In the genomic region with DNA sequence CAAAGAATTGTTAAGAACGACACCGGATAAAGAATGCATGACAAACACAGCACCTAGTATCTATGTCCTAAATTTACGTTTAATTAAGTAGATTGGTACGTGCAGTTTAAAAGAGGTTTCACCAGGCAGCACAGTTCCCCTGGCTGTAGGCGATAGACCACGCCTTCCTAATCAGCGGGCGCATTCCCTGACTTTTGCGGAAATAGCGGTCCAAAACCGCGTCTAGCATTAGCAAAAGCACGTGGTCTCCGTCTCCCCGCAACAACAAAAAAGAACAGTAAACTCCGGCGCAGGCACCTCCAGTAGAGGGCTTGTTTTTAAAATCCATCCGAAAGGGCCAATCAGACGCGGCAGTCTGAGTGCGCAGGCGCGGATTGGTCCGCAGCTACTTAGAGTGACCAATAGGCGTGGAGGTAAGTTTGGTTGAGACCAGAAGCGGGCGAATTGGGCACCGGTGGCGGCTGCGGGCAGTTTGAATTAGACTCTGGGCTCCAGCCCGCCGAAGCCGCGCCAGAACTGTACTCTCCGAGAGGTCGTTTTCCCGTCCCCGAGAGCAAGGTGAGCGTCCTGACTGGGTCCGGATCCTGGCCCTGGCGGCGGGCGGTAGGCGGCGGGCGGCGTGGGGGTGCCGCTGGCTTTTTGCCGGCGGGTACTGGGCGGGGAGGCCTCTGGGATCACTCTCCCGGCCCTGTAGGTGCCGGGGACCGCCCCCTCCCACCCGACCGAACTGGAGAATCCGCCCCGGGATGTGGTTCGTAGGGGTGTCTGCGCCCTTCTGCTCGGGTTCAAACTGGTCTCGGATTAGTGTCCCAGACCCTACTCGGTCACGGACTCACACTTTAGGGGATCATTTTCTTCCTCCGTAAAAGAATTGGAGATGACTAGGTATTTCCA, we compare ENCODE assay signal across 1 cellular context.
A peak's percentile ranks its signal among the peaks of the same experiment; 100 is the strongest.
TF ChIP-seq lines count a peak whose summit lies in the region.

CENPF (plus strand) TSS at position 432 of the 894 bp plus-strand sequence. CDS start 10,560 bp downstream, outside the sequence.

TF ChIP-seq in HepG2, 621 proteins besides CTCF, POLR2A, EP300 and RAD21 (continued from another document and continues in another):
- TF ChIP-seq ZBTB37 (CRISPR knock-in tag; IDR thresholded peaks at IDR 0.05) (no peak), ZNF577 (CRISPR knock-in tag; IDR thresholded peaks at IDR 0.05; ENCODE audit: borderline replicate concordance, low read depth) (no peak), CHCHD3 (CRISPR knock-in tag; IDR thresholded peaks at IDR 0.05) (peak; percentile 82; the same call in 1 of the 2 replicates), TBX2 (CRISPR knock-in tag; IDR thresholded peaks at IDR 0.05; ENCODE audit: borderline replicate concordance) (peak; percentile 81), ZNF660 (CRISPR knock-in tag; IDR thresholded peaks at IDR 0.05; ENCODE audit: borderline replicate concordance, low read depth) (no peak), MAZ (IDR thresholded peaks at IDR 0.05; ENCODE audit: borderline replicate concordance, low read depth, low read length) (no peak), MAZ (CRISPR knock-in tag; IDR thresholded peaks at IDR 0.05; ENCODE audit: low read depth) (peak; percentile 74; the same call in 1 of the 2 replicates), NFKBIZ (CRISPR knock-in tag; IDR thresholded peaks at IDR 0.05) (no peak), ZNF749 (CRISPR knock-in tag; IDR thresholded peaks at IDR 0.05; ENCODE audit: borderline replicate concordance) (peak; percentile 97), CBX1 (IDR thresholded peaks at IDR 0.05; ENCODE audit: low read depth) (no peak), ZNF543 (CRISPR knock-in tag; IDR thresholded peaks at IDR 0.05) (no peak), IRF2 (CRISPR knock-in tag; IDR thresholded peaks at IDR 0.05) (peak; percentile 26; the same call in 1 of the 2 replicates), MTA1 (CRISPR knock-in tag; IDR thresholded peaks at IDR 0.05; ENCODE audit: borderline replicate concordance) (no peak), SNAI1 (CRISPR knock-in tag; IDR thresholded peaks at IDR 0.05; ENCODE audit: borderline replicate concordance) (no peak), ZFP36L2 (CRISPR knock-in tag; IDR thresholded peaks at IDR 0.05) (no peak), EEA1 (CRISPR knock-in tag; IDR thresholded peaks at IDR 0.05; ENCODE audit: borderline replicate concordance) (no peak), ZNF354B (CRISPR knock-in tag; IDR thresholded peaks at IDR 0.05) (peak; percentile 99), HNF4G (IDR thresholded peaks at IDR 0.05; ENCODE audit: borderline replicate concordance, low read depth, low read length) (no peak; the same call in 1 of the 2 replicates), HNF4G (CRISPR knock-in tag; IDR thresholded peaks at IDR 0.05; ENCODE audit: borderline replicate concordance, low read depth) (no peak), ZNF768 (CRISPR knock-in tag; IDR thresholded peaks at IDR 0.05) (peak; percentile 41; the same call in 1 of the 2 replicates), SNAPC5 (CRISPR knock-in tag; IDR thresholded peaks at IDR 0.05; ENCODE audit: borderline replicate concordance) (peak; percentile 91), NFYB (CRISPR knock-in tag; IDR thresholded peaks at IDR 0.05) (peak; percentile 99), ZNF432 (CRISPR knock-in tag; IDR thresholded peaks at IDR 0.05; ENCODE audit: borderline replicate concordance) (no peak), ZNF260 (CRISPR knock-in tag; IDR thresholded peaks at IDR 0.05; ENCODE audit: borderline replicate concordance, low read depth) (no peak), NR2C2 (CRISPR knock-in tag; IDR thresholded peaks at IDR 0.05; ENCODE audit: borderline replicate concordance) (0 out of 2 replicates have a peak, but pooled peaks have one; percentile 16), HOXA3 (CRISPR knock-in tag; IDR thresholded peaks at IDR 0.05) (peak; percentile 67; the same call in 1 of the 2 replicates), FOSL1 (CRISPR knock-in tag; IDR thresholded peaks at IDR 0.05; ENCODE audit: borderline replicate concordance) (no peak), ZBTB8A (CRISPR knock-in tag; IDR thresholded peaks at IDR 0.05; ENCODE audit: borderline replicate concordance, low read depth) (no peak; the same call in 1 of the 2 replicates), FOXK2 (IDR thresholded peaks at IDR 0.05) (peak; percentile 94), TGIF2 (CRISPR knock-in tag; IDR thresholded peaks at IDR 0.05) (no peak), ZNF766 (CRISPR knock-in tag; IDR thresholded peaks at IDR 0.05; ENCODE audit: borderline replicate concordance) (no peak), KLF13 (CRISPR knock-in tag; IDR thresholded peaks at IDR 0.05) (0 out of 2 replicates have a peak, but pooled peaks have one; percentile 33), ZNF468 (CRISPR knock-in tag; IDR thresholded peaks at IDR 0.05) (peak; percentile 89), ZNF350 (CRISPR knock-in tag; IDR thresholded peaks at IDR 0.05; ENCODE audit: borderline replicate concordance, low read depth) (peak; percentile 33; the same call in 1 of the 2 replicates), ZNF644 (CRISPR knock-in tag; IDR thresholded peaks at IDR 0.05; ENCODE audit: low read depth) (no peak), ZNF24 (IDR thresholded peaks at IDR 0.05) (no peak), ZNF629 (CRISPR knock-in tag; conservative IDR thresholded peaks at IDR 0.05) (no peak)
- TF ChIP-seq, protein P1, sequence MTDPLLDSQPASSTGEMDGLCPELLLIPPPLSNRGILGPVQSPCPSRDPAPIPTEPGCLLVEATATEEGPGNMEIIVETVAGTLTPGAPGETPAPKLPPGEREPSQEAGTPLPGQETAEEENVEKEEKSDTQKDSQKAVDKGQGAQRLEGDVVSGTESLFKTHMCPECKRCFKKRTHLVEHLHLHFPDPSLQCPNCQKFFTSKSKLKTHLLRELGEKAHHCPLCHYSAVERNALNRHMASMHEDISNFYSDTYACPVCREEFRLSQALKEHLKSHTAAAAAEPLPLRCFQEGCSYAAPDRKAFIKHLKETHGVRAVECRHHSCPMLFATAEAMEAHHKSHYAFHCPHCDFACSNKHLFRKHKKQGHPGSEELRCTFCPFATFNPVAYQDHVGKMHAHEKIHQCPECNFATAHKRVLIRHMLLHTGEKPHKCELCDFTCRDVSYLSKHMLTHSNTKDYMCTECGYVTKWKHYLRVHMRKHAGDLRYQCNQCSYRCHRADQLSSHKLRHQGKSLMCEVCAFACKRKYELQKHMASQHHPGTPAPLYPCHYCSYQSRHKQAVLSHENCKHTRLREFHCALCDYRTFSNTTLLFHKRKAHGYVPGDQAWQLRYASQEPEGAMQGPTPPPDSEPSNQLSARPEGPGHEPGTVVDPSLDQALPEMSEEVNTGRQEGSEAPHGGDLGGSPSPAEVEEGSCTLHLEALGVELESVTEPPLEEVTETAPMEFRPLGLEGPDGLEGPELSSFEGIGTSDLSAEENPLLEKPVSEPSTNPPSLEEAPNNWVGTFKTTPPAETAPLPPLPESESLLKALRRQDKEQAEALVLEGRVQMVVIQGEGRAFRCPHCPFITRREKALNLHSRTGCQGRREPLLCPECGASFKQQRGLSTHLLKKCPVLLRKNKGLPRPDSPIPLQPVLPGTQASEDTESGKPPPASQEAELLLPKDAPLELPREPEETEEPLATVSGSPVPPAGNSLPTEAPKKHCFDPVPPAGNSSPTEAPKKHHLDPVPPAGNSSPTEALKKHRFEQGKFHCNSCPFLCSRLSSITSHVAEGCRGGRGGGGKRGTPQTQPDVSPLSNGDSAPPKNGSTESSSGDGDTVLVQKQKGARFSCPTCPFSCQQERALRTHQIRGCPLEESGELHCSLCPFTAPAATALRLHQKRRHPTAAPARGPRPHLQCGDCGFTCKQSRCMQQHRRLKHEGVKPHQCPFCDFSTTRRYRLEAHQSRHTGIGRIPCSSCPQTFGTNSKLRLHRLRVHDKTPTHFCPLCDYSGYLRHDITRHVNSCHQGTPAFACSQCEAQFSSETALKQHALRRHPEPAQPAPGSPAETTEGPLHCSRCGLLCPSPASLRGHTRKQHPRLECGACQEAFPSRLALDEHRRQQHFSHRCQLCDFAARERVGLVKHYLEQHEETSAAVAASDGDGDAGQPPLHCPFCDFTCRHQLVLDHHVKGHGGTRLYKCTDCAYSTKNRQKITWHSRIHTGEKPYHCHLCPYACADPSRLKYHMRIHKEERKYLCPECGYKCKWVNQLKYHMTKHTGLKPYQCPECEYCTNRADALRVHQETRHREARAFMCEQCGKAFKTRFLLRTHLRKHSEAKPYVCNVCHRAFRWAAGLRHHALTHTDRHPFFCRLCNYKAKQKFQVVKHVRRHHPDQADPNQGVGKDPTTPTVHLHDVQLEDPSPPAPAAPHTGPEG (CRISPR knock-in tag; IDR thresholded peaks at IDR 0.05): no peak
- TF ChIP-seq, protein P2, sequence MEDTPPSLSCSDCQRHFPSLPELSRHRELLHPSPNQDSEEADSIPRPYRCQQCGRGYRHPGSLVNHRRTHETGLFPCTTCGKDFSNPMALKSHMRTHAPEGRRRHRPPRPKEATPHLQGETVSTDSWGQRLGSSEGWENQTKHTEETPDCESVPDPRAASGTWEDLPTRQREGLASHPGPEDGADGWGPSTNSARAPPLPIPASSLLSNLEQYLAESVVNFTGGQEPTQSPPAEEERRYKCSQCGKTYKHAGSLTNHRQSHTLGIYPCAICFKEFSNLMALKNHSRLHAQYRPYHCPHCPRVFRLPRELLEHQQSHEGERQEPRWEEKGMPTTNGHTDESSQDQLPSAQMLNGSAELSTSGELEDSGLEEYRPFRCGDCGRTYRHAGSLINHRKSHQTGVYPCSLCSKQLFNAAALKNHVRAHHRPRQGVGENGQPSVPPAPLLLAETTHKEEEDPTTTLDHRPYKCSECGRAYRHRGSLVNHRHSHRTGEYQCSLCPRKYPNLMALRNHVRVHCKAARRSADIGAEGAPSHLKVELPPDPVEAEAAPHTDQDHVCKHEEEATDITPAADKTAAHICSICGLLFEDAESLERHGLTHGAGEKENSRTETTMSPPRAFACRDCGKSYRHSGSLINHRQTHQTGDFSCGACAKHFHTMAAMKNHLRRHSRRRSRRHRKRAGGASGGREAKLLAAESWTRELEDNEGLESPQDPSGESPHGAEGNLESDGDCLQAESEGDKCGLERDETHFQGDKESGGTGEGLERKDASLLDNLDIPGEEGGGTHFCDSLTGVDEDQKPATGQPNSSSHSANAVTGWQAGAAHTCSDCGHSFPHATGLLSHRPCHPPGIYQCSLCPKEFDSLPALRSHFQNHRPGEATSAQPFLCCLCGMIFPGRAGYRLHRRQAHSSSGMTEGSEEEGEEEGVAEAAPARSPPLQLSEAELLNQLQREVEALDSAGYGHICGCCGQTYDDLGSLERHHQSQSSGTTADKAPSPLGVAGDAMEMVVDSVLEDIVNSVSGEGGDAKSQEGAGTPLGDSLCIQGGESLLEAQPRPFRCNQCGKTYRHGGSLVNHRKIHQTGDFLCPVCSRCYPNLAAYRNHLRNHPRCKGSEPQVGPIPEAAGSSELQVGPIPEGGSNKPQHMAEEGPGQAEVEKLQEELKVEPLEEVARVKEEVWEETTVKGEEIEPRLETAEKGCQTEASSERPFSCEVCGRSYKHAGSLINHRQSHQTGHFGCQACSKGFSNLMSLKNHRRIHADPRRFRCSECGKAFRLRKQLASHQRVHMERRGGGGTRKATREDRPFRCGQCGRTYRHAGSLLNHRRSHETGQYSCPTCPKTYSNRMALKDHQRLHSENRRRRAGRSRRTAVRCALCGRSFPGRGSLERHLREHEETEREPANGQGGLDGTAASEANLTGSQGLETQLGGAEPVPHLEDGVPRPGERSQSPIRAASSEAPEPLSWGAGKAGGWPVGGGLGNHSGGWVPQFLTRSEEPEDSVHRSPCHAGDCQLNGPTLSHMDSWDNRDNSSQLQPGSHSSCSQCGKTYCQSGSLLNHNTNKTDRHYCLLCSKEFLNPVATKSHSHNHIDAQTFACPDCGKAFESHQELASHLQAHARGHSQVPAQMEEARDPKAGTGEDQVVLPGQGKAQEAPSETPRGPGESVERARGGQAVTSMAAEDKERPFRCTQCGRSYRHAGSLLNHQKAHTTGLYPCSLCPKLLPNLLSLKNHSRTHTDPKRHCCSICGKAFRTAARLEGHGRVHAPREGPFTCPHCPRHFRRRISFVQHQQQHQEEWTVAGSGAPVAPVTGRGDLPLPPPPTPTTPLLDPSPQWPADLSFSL (CRISPR knock-in tag; IDR thresholded peaks at IDR 0.05): no peak
- TF ChIP-seq, protein P3, sequence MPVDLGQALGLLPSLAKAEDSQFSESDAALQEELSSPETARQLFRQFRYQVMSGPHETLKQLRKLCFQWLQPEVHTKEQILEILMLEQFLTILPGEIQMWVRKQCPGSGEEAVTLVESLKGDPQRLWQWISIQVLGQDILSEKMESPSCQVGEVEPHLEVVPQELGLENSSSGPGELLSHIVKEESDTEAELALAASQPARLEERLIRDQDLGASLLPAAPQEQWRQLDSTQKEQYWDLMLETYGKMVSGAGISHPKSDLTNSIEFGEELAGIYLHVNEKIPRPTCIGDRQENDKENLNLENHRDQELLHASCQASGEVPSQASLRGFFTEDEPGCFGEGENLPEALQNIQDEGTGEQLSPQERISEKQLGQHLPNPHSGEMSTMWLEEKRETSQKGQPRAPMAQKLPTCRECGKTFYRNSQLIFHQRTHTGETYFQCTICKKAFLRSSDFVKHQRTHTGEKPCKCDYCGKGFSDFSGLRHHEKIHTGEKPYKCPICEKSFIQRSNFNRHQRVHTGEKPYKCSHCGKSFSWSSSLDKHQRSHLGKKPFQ (CRISPR knock-in tag; IDR thresholded peaks at IDR 0.05; ENCODE audit: insufficient replicate concordance): no peak
- TF ChIP-seq, protein P4, sequence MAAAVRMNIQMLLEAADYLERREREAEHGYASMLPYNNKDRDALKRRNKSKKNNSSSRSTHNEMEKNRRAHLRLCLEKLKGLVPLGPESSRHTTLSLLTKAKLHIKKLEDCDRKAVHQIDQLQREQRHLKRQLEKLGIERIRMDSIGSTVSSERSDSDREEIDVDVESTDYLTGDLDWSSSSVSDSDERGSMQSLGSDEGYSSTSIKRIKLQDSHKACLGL (CRISPR knock-in tag; IDR thresholded peaks at IDR 0.05): peak; percentile 76; the same call in 1 of the 2 replicates
- TF ChIP-seq, protein P5, sequence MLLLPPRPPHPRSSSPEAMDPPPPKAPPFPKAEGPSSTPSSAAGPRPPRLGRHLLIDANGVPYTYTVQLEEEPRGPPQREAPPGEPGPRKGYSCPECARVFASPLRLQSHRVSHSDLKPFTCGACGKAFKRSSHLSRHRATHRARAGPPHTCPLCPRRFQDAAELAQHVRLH (CRISPR knock-in tag; IDR thresholded peaks at IDR 0.05; ENCODE audit: borderline replicate concordance, low read depth): no peak
- TF ChIP-seq, protein P6, sequence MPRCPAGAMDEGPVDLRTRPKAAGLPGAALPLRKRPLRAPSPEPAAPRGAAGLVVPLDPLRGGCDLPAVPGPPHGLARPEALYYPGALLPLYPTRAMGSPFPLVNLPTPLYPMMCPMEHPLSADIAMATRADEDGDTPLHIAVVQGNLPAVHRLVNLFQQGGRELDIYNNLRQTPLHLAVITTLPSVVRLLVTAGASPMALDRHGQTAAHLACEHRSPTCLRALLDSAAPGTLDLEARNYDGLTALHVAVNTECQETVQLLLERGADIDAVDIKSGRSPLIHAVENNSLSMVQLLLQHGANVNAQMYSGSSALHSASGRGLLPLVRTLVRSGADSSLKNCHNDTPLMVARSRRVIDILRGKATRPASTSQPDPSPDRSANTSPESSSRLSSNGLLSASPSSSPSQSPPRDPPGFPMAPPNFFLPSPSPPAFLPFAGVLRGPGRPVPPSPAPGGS (CRISPR knock-in tag; IDR thresholded peaks at IDR 0.05): peak; percentile 67; the same call in 1 of the 2 replicates
